8 cellular contexts compared by ENCODE assay signal in the genomic region with DNA sequence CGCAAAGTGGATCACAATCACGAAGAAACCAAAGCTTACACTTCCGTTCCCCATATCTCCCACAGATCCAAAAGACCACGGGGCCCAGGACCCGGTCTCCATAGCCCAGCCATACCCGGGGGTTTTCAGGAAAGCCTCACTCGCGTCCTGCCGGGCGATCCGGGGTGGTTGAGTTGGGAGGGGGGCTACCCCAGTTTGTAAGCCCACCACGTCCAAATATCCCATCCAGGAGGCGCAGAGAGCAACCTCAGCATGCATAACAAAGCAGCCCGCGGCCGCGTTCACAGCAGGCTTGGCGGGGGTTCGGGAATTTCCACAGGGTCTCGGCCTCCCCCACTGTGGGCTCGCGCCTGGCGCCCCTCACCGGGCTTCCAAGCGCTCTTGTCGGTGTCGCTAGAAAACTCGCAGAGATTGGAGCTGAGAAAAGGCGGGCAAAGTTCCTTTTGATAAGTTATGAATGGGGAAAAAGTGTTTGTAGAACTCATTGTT. TPM values are rescaled to one million over a fixed set of nuclear protein-coding genes. Genes with fewer than 3 reads are reported as not detected.
A peak's percentile ranks its signal among the peaks of the same experiment; 100 is the strongest.
DNase-seq lines count a peak whose midpoint lies in the region; ATAC-seq, FAIRE-seq and TF ChIP-seq lines count a peak whose summit lies in the region.

No MANE protein-coding gene starts in this region.

- H4K8ac ChIP-seq in H1 (ENCODE audit: extremely low read depth, insufficient read depth, low read length) = peak overlapping the region; percentile 92

- WGBS in H1 (ENCODE audit: extremely low coverage in 1 of 2, insufficient coverage in 1 of 2, insufficient read length in 1 of 2, insufficient replicate concordance in 2 of 2, low coverage in 1 of 2, low lambda C conversion rate in 2 of 2, missing lambda C conversion rate in 1 of 2), 2 experiments = 1% methylated on average over 28 of the region's 29 CpGs; no CpG with 5 or more reads in 1 of the 2 experiments

- no peak overlapping the region for H2BK12ac ChIP-seq in H1 (ENCODE audit: low read depth, low read length)

- H3K27me3 ChIP-seq in AG04450 (ENCODE audit: control insufficient read depth, insufficient read depth, low read length) = no peaks in the 10 kb centered on the region
- no peaks in the 10 kb centered on the region for H3K27me3 ChIP-seq in H1 (replicated peaks in 1 of 4; ENCODE audit: control insufficient read depth in 3 of 4, extremely low read depth in 1 of 4, insufficient read depth in 3 of 4, low read length in 3 of 4)

- H3K4me3 ChIP-seq in AG04450 (ENCODE audit: low read depth, low read length) (peak overlapping the region; percentile 91), H1 (ENCODE audit: extremely low read depth in 1 of 4, insufficient read depth in 2 of 4, low read depth in 3 of 4, low read length in 4 of 4) (peak overlapping the region; percentile 78 to 98 (median 81))
- peak overlapping the region; percentile 80 for H3K4me3 ChIP-seq in Jurkat, Clone E6-1 (ENCODE audit: low read length)

- H2AK5ac ChIP-seq in H1 (ENCODE audit: low read depth, low read length) = no peak overlapping the region

- H3K56ac ChIP-seq in H1 (replicated peaks; ENCODE audit: insufficient read length, low read depth, low read length) = peak overlapping the region; percentile 94

- H3K23me2 ChIP-seq in H1 (ENCODE audit: low read depth, low read length) = peaks cover 5% of the 10 kb centered on the region; the same call in 1 of the 2 replicates

- peak overlapping the region; percentile 88; the same call in 1 of the 2 replicates for H2BK15ac ChIP-seq in H1 (ENCODE audit: low read length)

- no peak for TF ChIP-seq EP300 in H1 (IDR thresholded peaks at IDR 0.05; ENCODE audit: borderline replicate concordance in 1 of 2, low read depth in 2 of 2, low read length in 2 of 2)

- no peak overlapping the region for H3K14ac ChIP-seq in H1 (ENCODE audit: insufficient read length)

- no peaks in the 10 kb centered on the region for H3K9me3 Mint-ChIP-seq in neural crest cell

- peak overlapping the region in 2 of 4 experiments; percentile 48 to 78; a peak in 4 of 7 replicates for H3K9ac ChIP-seq in H1 (replicated peaks in 1 of 4; ENCODE audit: extremely low read depth in 1 of 4, low read depth in 3 of 4, low read length in 3 of 4)

- H3K4ac ChIP-seq in H1 (replicated peaks; ENCODE audit: insufficient read length, low read depth, low read length) = peak overlapping the region; percentile 84

- peak overlapping the region; percentile 99 for H3K4me3 Mint-ChIP-seq in neural crest cell

- H3K18ac ChIP-seq in H1 (ENCODE audit: extremely low read depth, low read length) = peak overlapping the region; percentile 87

- H3K36me3 Mint-ChIP-seq in neural crest cell (ENCODE audit: low read depth) = peaks cover 15% of the 10 kb centered on the region

- no peak for FAIRE-seq in H1 (lab: Jason Lieb, UNC)

- peaks cover 32% of the 10 kb centered on the region for H3K4me1 Mint-ChIP-seq in neural crest cell

- H4K5ac ChIP-seq in H1 (ENCODE audit: insufficient read length, low read depth, low read length) = peak overlapping the region; percentile 84

- DNase-seq in AG04450 (ENCODE audit: low read depth, low spot score) = no peak
- DNase-seq in Jurkat, Clone E6-1 (ENCODE audit: low read depth, low spot score) = no peak
- no peak for DNase-seq in H1 (ENCODE audit: low read depth in 1 of 2, low spot score in 2 of 2)
- no peak for DNase-seq in neural crest cell (ENCODE audit: low read depth, low spot score)
- DNase-seq in NCI-H526 (lab: John Stamatoyannopoulos, UW) = no peak
- no peak for DNase-seq in medulla oblongata (ENCODE audit: extremely low spot score)
- no peak for DNase-seq in DMS79 (lab: John Stamatoyannopoulos, UW)

- CTCF ChIA-PET in AG04450 (lab: Charles Lee) (interaction anchor here (1.1 kb wide), 1 partner anchor 9 kb away, joined by 3 read pairs; no protein-coding TSS in a partner anchor), H1 (lab: Charles Lee; ENCODE audit: partially characterized antibody) (interaction anchor here (0.7 to 22.2 kb wide), 3 partner anchors 9 to 89 kb away, joined by 4 to 499 read pairs (median 22); a partner anchor contains a TSS)

- H3K4me1 ChIP-seq in H1 (replicated peaks in 1 of 4; ENCODE audit: control insufficient read depth in 3 of 4, insufficient read depth in 4 of 4, low read length in 3 of 4) = peaks cover 3 to 16% (median 7%) of the 10 kb centered on the region in 4 experiments

- peak overlapping the region; percentile 6; the same call in 1 of the 2 replicates for H2AFZ ChIP-seq in H1 (ENCODE audit: low read length)

- peak overlapping the region; percentile 46; the same call in 1 of the 2 replicates for H2BK5ac ChIP-seq in H1 (ENCODE audit: low read depth, low read length)

- H4K20me1 ChIP-seq in H1 (replicated peaks in 1 of 2; ENCODE audit: control insufficient read depth in 1 of 2, insufficient read depth in 2 of 2, low read length in 2 of 2) = peaks cover 7 to 11% of the 10 kb centered on the region in 2 experiments

- peaks cover 0 to 4% of the 10 kb centered on the region in 2 experiments; a peak in 1 of 4 replicates for H3K79me2 ChIP-seq in H1 (ENCODE audit: control insufficient read depth in 1 of 2, insufficient read depth in 2 of 2, low read length in 2 of 2)

- TF ChIP-seq CTCF in AG04450 (IDR thresholded peaks at IDR 0.05; ENCODE audit: low read depth, low read length) (no peak), H1 (IDR thresholded peaks at IDR 0.05; ENCODE audit: control extremely low read depth in 1 of 3, insufficient read depth in 1 of 3, low read depth in 1 of 3, low read length in 3 of 3) (no peak), neural crest cell (conservative IDR thresholded peaks at IDR 0.05) (no peak)

- H3K27ac ChIP-seq in AG04450 (ENCODE audit: low read depth, low read length) (peak overlapping the region; percentile 47), H1 (ENCODE audit: low read depth, low read length) (peak overlapping the region; percentile 52; the same call in 1 of the 2 replicates)

- POLR2A ChIA-PET in AG04450 (lab: Yijun Ruan, JAX) (no interaction called here), H1 (lab: Charles Lee; ENCODE audit: partially characterized antibody) (interaction anchor here (0.7 to 5.9 kb wide), 7 partner anchors 9 to 79 kb away, joined by 3 to 42 read pairs (median 4); a partner anchor contains a TSS)

- H3K79me1 ChIP-seq in H1 (ENCODE audit: low read depth, low read length) = peaks cover 7% of the 10 kb centered on the region; the same call in 1 of the 2 replicates

- H4K91ac ChIP-seq in H1 (replicated peaks; ENCODE audit: insufficient read length, low read length) = peak overlapping the region; percentile 84

- H3K27ac Mint-ChIP-seq in neural crest cell (ENCODE audit: unreplicated experiment) = peak overlapping the region; percentile 100

- no peak overlapping the region for H3K23ac ChIP-seq in H1 (ENCODE audit: insufficient read length)

- H2BK120ac ChIP-seq in H1 (replicated peaks; ENCODE audit: low read depth, low read length) = peak overlapping the region; percentile 51

- TF ChIP-seq POLR2A in H1 (IDR thresholded peaks at IDR 0.05; ENCODE audit: control extremely low read depth in 1 of 2, low read depth in 2 of 2, low read length in 2 of 2) = no peak

- ATAC-seq in GM19395 (IDR thresholded peaks at IDR 0.05; ENCODE audit: unreplicated experiment) = peak; percentile 18

- no peak overlapping the region for H2BK20ac ChIP-seq in H1 (ENCODE audit: low read length)

- no peaks in the 10 kb centered on the region; the same call in 1 of the 2 replicates for H3K9me3 ChIP-seq in AG04450 (ENCODE audit: control insufficient read depth, insufficient read depth, low read length)
- no peaks in the 10 kb centered on the region for H3K9me3 ChIP-seq in H1 (ENCODE audit: insufficient read depth in 2 of 2, low read depth in 1 of 2, low read length in 1 of 2)

- H3K4me2 ChIP-seq in H1 (ENCODE audit: insufficient read depth in 1 of 2, low read depth in 2 of 2, low read length in 2 of 2) = peak overlapping the region; percentile 68 to 97

- H3K36me3 ChIP-seq in H1 (ENCODE audit: control insufficient read depth in 2 of 4, insufficient read depth in 4 of 4, low read length in 3 of 4) = peaks cover 10 to 17% (median 14%) of the 10 kb centered on the region in 4 experiments; a peak in 6 of 8 replicates

- peaks cover 6% of the 10 kb centered on the region for H3K27me3 Mint-ChIP-seq in neural crest cell (ENCODE audit: low read depth)

- TF ChIP-seq RAD21 in H1 (IDR thresholded peaks at IDR 0.05 in 1 of 2, conservative IDR thresholded peaks at IDR 0.05 in 1 of 2; ENCODE audit: low read depth in 2 of 2, low read length in 2 of 2) = no peak

RNA-seq across cellular contexts. Expression of a gene that starts 9.5 kb away (rescaled TPM):
- polyA plus RNA-seq in AG04450 (2011; rRNA removed) = 12.6 and 17.8 TPM in 2 replicates
- 6.8 and 7.4 TPM in 2 replicates for polyA minus RNA-seq in AG04450 (2011; rRNA and poly(A)+ RNA removed)
- polyA plus RNA-seq in Jurkat, Clone E6-1 (2012; ENCODE audit: insufficient read depth, insufficient read length) = 79.9 TPM
- total RNA-seq in H1 (2021; fragmentation: NEBNext Ultra II Directional; extraction: Animal tissue kit (Norgen Biotek cat#: 25700)) = 51.1 and 54.5 TPM in 2 replicates
- 59.6 and 75.4 TPM in 2 replicates for polyA plus RNA-seq in H1 (2011; rRNA removed)
- 53.2 TPM for polyA plus RNA-seq in H1 (2011; cell fraction: cytosol; rRNA removed)
- polyA plus RNA-seq in H1 (2011; cell fraction: nucleus; rRNA removed) = 35.8 TPM
- polyA plus RNA-seq in H1 (2012, experiment 1 of 2) = 62.8 to 79.1 TPM (median 67.2 TPM) in 4 replicates
- polyA plus RNA-seq in H1 (2012, experiment 2 of 2) = 42.2 TPM
- 28.1 TPM for polyA plus RNA-seq in H1 (2013, experiment 1 of 2)
- 37.2 TPM for polyA plus RNA-seq in H1 (2013, experiment 2 of 2)
- 11.2 and 14.4 TPM in 2 replicates for polyA minus RNA-seq in H1 (2011; rRNA and poly(A)+ RNA removed)
- 20.5 TPM for polyA minus RNA-seq in H1 (2011; cell fraction: cytosol; rRNA and poly(A)+ RNA removed)
- polyA minus RNA-seq in H1 (2011; cell fraction: nucleus; rRNA and poly(A)+ RNA removed) = 13.1 TPM
- 29.4 and 33.8 TPM in 2 replicates for total RNA-seq in neural crest cell

RNA-seq across cellular contexts. Expression of a gene that starts 14.2 kb away (rescaled TPM):
- 40.6 and 48.6 TPM in 2 replicates for polyA plus RNA-seq in AG04450 (2011; rRNA removed)
- polyA minus RNA-seq in AG04450 (2011; rRNA and poly(A)+ RNA removed) = 39.5 and 40.5 TPM in 2 replicates
- 37.9 TPM for polyA plus RNA-seq in Jurkat, Clone E6-1 (2012; ENCODE audit: insufficient read depth, insufficient read length)
- 34.4 and 37.7 TPM in 2 replicates for total RNA-seq in H1 (2021; fragmentation: NEBNext Ultra II Directional; extraction: Animal tissue kit (Norgen Biotek cat#: 25700))
- polyA plus RNA-seq in H1 (2011; rRNA removed) = 34.6 and 46.4 TPM in 2 replicates
- 38.7 TPM for polyA plus RNA-seq in H1 (2011; cell fraction: cytosol; rRNA removed)
- polyA plus RNA-seq in H1 (2011; cell fraction: nucleus; rRNA removed) = 145 TPM
- polyA plus RNA-seq in H1 (2012, experiment 1 of 2) = 34.0 to 37.8 TPM (median 35.7 TPM) in 4 replicates
- 30.2 TPM for polyA plus RNA-seq in H1 (2012, experiment 2 of 2)
- polyA plus RNA-seq in H1 (2013, experiment 1 of 2) = 29.8 TPM
- 22.9 TPM for polyA plus RNA-seq in H1 (2013, experiment 2 of 2)
- polyA minus RNA-seq in H1 (2011; rRNA and poly(A)+ RNA removed) = 31.1 and 39.8 TPM in 2 replicates
- 18.9 TPM for polyA minus RNA-seq in H1 (2011; cell fraction: cytosol; rRNA and poly(A)+ RNA removed)
- 43.9 TPM for polyA minus RNA-seq in H1 (2011; cell fraction: nucleus; rRNA and poly(A)+ RNA removed)
- 39.7 and 41.9 TPM in 2 replicates for total RNA-seq in neural crest cell

RNA-seq across cellular contexts. Expression of a gene that starts 19.0 kb away (rescaled TPM):
- polyA plus RNA-seq in AG04450 (2011; rRNA removed) (0.06 and 0.16 TPM in 2 replicates), H1 (2011; rRNA removed) (0.08 and 0.14 TPM in 2 replicates)
- polyA minus RNA-seq in AG04450 (2011; rRNA and poly(A)+ RNA removed) = 0.13 TPM in 1 of 2 replicates, not detected in the other
- 5.2 TPM for polyA plus RNA-seq in Jurkat, Clone E6-1 (2012; ENCODE audit: insufficient read depth, insufficient read length)
- total RNA-seq in H1 (2021; fragmentation: NEBNext Ultra II Directional; extraction: Animal tissue kit (Norgen Biotek cat#: 25700)) = not detected in 2 replicates
- polyA plus RNA-seq in H1 (2011; cell fraction: cytosol; rRNA removed) = 0.09 TPM
- 0.39 TPM for polyA plus RNA-seq in H1 (2011; cell fraction: nucleus; rRNA removed)
- 0.08 to 0.15 TPM (median 0.14 TPM) in 3 of 4 replicates, not detected in the other for polyA plus RNA-seq in H1 (2012, experiment 1 of 2)
- polyA plus RNA-seq in H1 (2012, experiment 2 of 2) = not detected
- 0.16 TPM for polyA plus RNA-seq in H1 (2013, experiment 1 of 2)
- 0.07 TPM for polyA plus RNA-seq in H1 (2013, experiment 2 of 2)
- not detected in 2 replicates for polyA minus RNA-seq in H1 (2011; rRNA and poly(A)+ RNA removed)
- polyA minus RNA-seq in H1 (2011; cell fraction: cytosol; rRNA and poly(A)+ RNA removed) = not detected
- polyA minus RNA-seq in H1 (2011; cell fraction: nucleus; rRNA and poly(A)+ RNA removed) = not detected
- total RNA-seq in neural crest cell = 1.2 and 1.3 TPM in 2 replicates

RNA-seq across cellular contexts. Expression of a gene that starts 21.7 kb away (rescaled TPM):
- polyA plus RNA-seq in AG04450 (2011; rRNA removed) (9.0 and 12.2 TPM in 2 replicates), H1 (2011; rRNA removed) (45.2 and 77.7 TPM in 2 replicates)
- polyA minus RNA-seq in AG04450 (2011; rRNA and poly(A)+ RNA removed) = 3.4 and 4.4 TPM in 2 replicates
- 64.2 TPM for polyA plus RNA-seq in Jurkat, Clone E6-1 (2012; ENCODE audit: insufficient read depth, insufficient read length)
- total RNA-seq in H1 (2021; fragmentation: NEBNext Ultra II Directional; extraction: Animal tissue kit (Norgen Biotek cat#: 25700)) = 36.5 and 36.7 TPM in 2 replicates
- 52.3 TPM for polyA plus RNA-seq in H1 (2011; cell fraction: cytosol; rRNA removed)
- 67.6 TPM for polyA plus RNA-seq in H1 (2011; cell fraction: nucleus; rRNA removed)
- 15.0 to 30.0 TPM (median 26.4 TPM) in 4 replicates for polyA plus RNA-seq in H1 (2012, experiment 1 of 2)
- 25.5 TPM for polyA plus RNA-seq in H1 (2012, experiment 2 of 2)
- polyA plus RNA-seq in H1 (2013, experiment 1 of 2) = 27.5 TPM
- polyA plus RNA-seq in H1 (2013, experiment 2 of 2) = 26.7 TPM
- polyA minus RNA-seq in H1 (2011; rRNA and poly(A)+ RNA removed) = 4.1 and 7.6 TPM in 2 replicates
- polyA minus RNA-seq in H1 (2011; cell fraction: cytosol; rRNA and poly(A)+ RNA removed) = 21.9 TPM
- polyA minus RNA-seq in H1 (2011; cell fraction: nucleus; rRNA and poly(A)+ RNA removed) = 36.6 TPM
- 17.0 and 18.4 TPM in 2 replicates for total RNA-seq in neural crest cell
